ENCODE assay signal across 1 cellular context in the genomic region with DNA sequence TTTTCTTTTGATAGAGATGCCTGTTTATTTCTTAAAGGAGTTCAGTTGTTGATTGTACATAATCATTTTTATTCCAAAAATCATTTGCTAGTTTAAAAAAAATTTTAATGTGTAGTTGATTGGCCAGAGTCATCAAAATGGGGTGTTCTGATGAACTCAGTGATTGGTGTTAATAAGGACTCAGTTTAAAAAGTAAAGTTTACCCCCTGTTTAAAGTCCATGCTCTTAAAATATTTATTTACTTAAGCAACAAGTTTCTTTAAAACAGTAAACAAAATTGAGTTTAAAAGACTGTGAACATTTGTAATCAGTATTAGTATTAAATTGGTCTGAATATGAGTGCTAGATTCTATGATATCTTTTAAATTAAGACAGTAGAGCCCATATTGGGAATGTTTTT.
TF ChIP-seq lines count a peak whose summit lies in the region.

No MANE protein-coding gene starts in this region.

TF ChIP-seq in A549, 52 proteins besides CTCF, POLR2A, EP300 and RAD21 (continued from another document):
- TF ChIP-seq, protein P1, sequence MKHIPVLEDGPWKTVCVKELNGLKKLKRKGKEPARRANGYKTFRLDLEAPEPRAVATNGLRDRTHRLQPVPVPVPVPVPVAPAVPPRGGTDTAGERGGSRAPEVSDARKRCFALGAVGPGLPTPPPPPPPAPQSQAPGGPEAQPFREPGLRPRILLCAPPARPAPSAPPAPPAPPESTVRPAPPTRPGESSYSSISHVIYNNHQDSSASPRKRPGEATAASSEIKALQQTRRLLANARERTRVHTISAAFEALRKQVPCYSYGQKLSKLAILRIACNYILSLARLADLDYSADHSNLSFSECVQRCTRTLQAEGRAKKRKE (CRISPR knock-in tag; IDR thresholded peaks at IDR 0.05; ENCODE audit: low read depth), result no peak
